17 cellular contexts compared by ENCODE assay signal in genomic region chr21:33802458-33802857, GRCh38.
DNase-seq lines count a peak whose midpoint lies in the region; TF ChIP-seq lines count a peak whose summit lies in the region.
"Had no signal": no experiment of that assay in that cellular context is flagged by ENCODE, and none has a peak within 500 bp of the region (broad histone marks: within the 10 kb centered on the region; RNA-seq: fewer than 3 reads in every experiment).

No MANE protein-coding gene starts in this region.

- 55 to 65% methylated on average over 4 of the region's 4 CpGs for WGBS in transverse colon (ENCODE audit: low coverage in 1 of 2), 2 donors

- H3K9me3 ChIP-seq in neural progenitor cell (ENCODE audit: low read depth) (no peaks in the 10 kb centered on the region), transverse colon (no peaks in the 10 kb centered on the region), A673 (ENCODE audit: low read depth, low read length, poor library complexity, severe bottlenecking) (no peaks in the 10 kb centered on the region)
- no peaks in the 10 kb centered on the region for H3K9me3 ChIP-seq in CD4-positive, alpha-beta memory T cell (ENCODE audit: control insufficient read depth in 1 of 2, low read length in 2 of 2)

- H3K36me3 ChIP-seq in neural progenitor cell (peaks cover 9% of the 10 kb centered on the region), transverse colon (peaks cover 0 to 4% (median 1%) of the 10 kb centered on the region in 4 donors), A673 (ENCODE audit: insufficient read depth, low read length, poor library complexity, severe bottlenecking) (no peaks in the 10 kb centered on the region)
- H3K36me3 ChIP-seq in CD4-positive, alpha-beta memory T cell (ENCODE audit: insufficient read depth, low read length), result no peaks in the 10 kb centered on the region

- H3K27me3 Mint-ChIP-seq in neural progenitor cell (ENCODE audit: insufficient read depth, low read depth), result no peaks in the 10 kb centered on the region
- H3K27me3 Mint-ChIP-seq in CD4-positive, alpha-beta memory T cell, result no peaks in the 10 kb centered on the region
- H3K27me3 Mint-ChIP-seq: activated naive CD8-positive, alpha-beta T cell treated with anti-CD3 and anti-CD28 coated beads for 36 hours had no signal

- peaks cover 27% of the 10 kb centered on the region for H4K20me1 ChIP-seq in neural progenitor cell (ENCODE audit: low read depth)

- no TSS peak for BruUV-seq in A673 (replicated peaks; lab: Mats Ljungman, UMichigan)

- CTCF ChIA-PET in A673 (lab: Charles Lee), result no interaction called here
- CTCF ChIA-PET in CD4-positive, alpha-beta memory T cell (lab: Charles Lee; ENCODE audit: partially characterized antibody), result no interaction called here

- intact Hi-C loops in transverse colon (cut with DNase I; ENCODE audit: low total_unique reads), result no loop called here
- intact Hi-C loops in A673 (cut with micrococcal nuclease; ENCODE audit: unreplicated experiment), result no loop called here
- intact Hi-C loops in CD4-positive, alpha-beta memory T cell (cut with micrococcal nuclease), result no loop called here

- POLR2A ChIA-PET in A673 (lab: Charles Lee; ENCODE audit: low non-redundant PET), result no interaction called here
- POLR2A ChIA-PET in CD4-positive, alpha-beta memory T cell (lab: Charles Lee; ENCODE audit: partially characterized antibody), result no interaction called here

- no peak overlapping the region for H3K9ac ChIP-seq in neural progenitor cell
- H3K9ac ChIP-seq: parathyroid adenoma had no signal

- H3K4me1 ChIP-seq in neural progenitor cell (peaks cover 36% of the 10 kb centered on the region), transverse colon (peaks cover 0 to 3% (median 2%) of the 10 kb centered on the region in 4 donors), A673 (ENCODE audit: insufficient read depth, low read length, poor library complexity, severe bottlenecking) (peaks cover 10% of the 10 kb centered on the region)
- no peaks in the 10 kb centered on the region for H3K4me1 ChIP-seq in CD4-positive, alpha-beta memory T cell (ENCODE audit: insufficient read depth, low read length)
- H3K4me1 ChIP-seq: parathyroid adenoma had no signal

- TF ChIP-seq CTCF in fibroblast of the aortic adventitia (IDR thresholded peaks at IDR 0.05; ENCODE audit: insufficient read depth, low read length), result no peak
- no peak for TF ChIP-seq CTCF in neural progenitor cell (IDR thresholded peaks at IDR 0.05)
- no peak for TF ChIP-seq CTCF in transverse colon (IDR thresholded peaks at IDR 0.05)
- TF ChIP-seq CTCF in A673 (conservative IDR thresholded peaks at IDR 0.05; ENCODE audit: low read depth, low read length), result no peak

- TF ChIP-seq POLR2A in transverse colon (IDR thresholded peaks at IDR 0.05), result no peak

- peaks cover 20% of the 10 kb centered on the region for H3K4me1 Mint-ChIP-seq in neural progenitor cell
- H3K4me1 Mint-ChIP-seq in CD4-positive, alpha-beta memory T cell, result no peaks in the 10 kb centered on the region
- H3K4me1 Mint-ChIP-seq: activated naive CD8-positive, alpha-beta T cell treated with anti-CD3 and anti-CD28 coated beads for 36 hours had no signal

- H3K27ac ChIP-seq in neural progenitor cell (no peak overlapping the region), transverse colon (peak overlapping the region in 3 of 4 donors; percentile 17 to 50 (median 31)), A673 (ENCODE audit: low read depth, low read length, poor library complexity, severe bottlenecking) (no peak overlapping the region)
- no peak overlapping the region for H3K27ac ChIP-seq in CD4-positive, alpha-beta memory T cell (ENCODE audit: low read depth, low read length)
- H3K27ac ChIP-seq: C4-2B, parathyroid adenoma had no signal

- no peak overlapping the region for H3K4me3 ChIP-seq in fibroblast of the aortic adventitia (ENCODE audit: low read depth, low read length)
- no peak overlapping the region for H3K4me3 ChIP-seq in neural progenitor cell
- no peak overlapping the region for H3K4me3 ChIP-seq in transverse colon
- no peak overlapping the region for H3K4me3 ChIP-seq in A673 (ENCODE audit: low read depth, low read length, poor library complexity, severe bottlenecking)
- H3K4me3 ChIP-seq in CD4-positive, alpha-beta memory T cell (ENCODE audit: low read length in 2 of 2), result no peak overlapping the region

- no peak overlapping the region for H3K27ac Mint-ChIP-seq in neural progenitor cell
- no peak overlapping the region for H3K27ac Mint-ChIP-seq in CD4-positive, alpha-beta memory T cell
- H3K27ac Mint-ChIP-seq: activated naive CD8-positive, alpha-beta T cell treated with anti-CD3 and anti-CD28 coated beads for 36 hours had no signal

- no peak overlapping the region for H2AFZ ChIP-seq in neural progenitor cell (replicated peaks)
- H2AFZ ChIP-seq: parathyroid adenoma had no signal

- H3K4me3 Mint-ChIP-seq in neural progenitor cell, result no peak overlapping the region
- H3K4me3 Mint-ChIP-seq in CD4-positive, alpha-beta memory T cell, result no peak overlapping the region
- H3K4me3 Mint-ChIP-seq: activated naive CD8-positive, alpha-beta T cell treated with anti-CD3 and anti-CD28 coated beads for 36 hours had no signal

- DNase-seq in DMS79 treated with DMSO at 0.1 percent for 48 hours (lab: John Stamatoyannopoulos, UW) (peak; percentile 17), DMS79 (lab: John Stamatoyannopoulos, UW) (no peak), fibroblast of the aortic adventitia (ENCODE audit: low read depth) (peak; percentile 30), neural progenitor cell (ENCODE audit: low spot score) (no peak), transverse colon (no peak), A673 (ENCODE audit: low spot score) (no peak)
- no peak for DNase-seq in stimulated activated CD4-positive, alpha-beta T cell treated with anti-CD3 and anti-CD28 coated beads, Interleukin-1b, Interleukin-23, amount 100 ng/mL, for 48 hours
- no peak for DNase-seq in CD4-positive, alpha-beta memory T cell
- DNase-seq: 8988T; activated CD4-positive, alpha-beta T cell treated with anti-CD3 and anti-CD28 coated beads, Interleukin-2, amount 50 U/mL, for 4 hours; activated naive CD8-positive, alpha-beta T cell treated with anti-CD3 and anti-CD28 coated beads for 36 hours; activated T-cell treated with anti-CD3 and anti-CD28 coated beads, Interleukin-2, amount 50 U/mL, for 48 hours; cerebellar nuclear complex; NCI-H1092; substantia nigra had no signal

- no peak for TF ChIP-seq EP300 in transverse colon (IDR thresholded peaks at IDR 0.05; ENCODE audit: low read depth)

- H3F3A ChIP-seq in neural progenitor cell (ENCODE audit: low read depth), result peaks cover 48% of the 10 kb centered on the region

- H3K27me3 ChIP-seq in neural progenitor cell (no peaks in the 10 kb centered on the region), transverse colon (no peaks in the 10 kb centered on the region), A673 (replicated peaks; ENCODE audit: insufficient read depth, low read depth, low read length, poor library complexity) (no peaks in the 10 kb centered on the region)
- no peaks in the 10 kb centered on the region for H3K27me3 ChIP-seq in CD4-positive, alpha-beta memory T cell (ENCODE audit: insufficient read depth, low read length)

- no peaks in the 10 kb centered on the region for H3K79me2 ChIP-seq in neural progenitor cell (ENCODE audit: low read depth)
- H3K79me2 ChIP-seq: parathyroid adenoma had no signal

- H3K9me3 Mint-ChIP-seq in neural progenitor cell, result no peaks in the 10 kb centered on the region
- H3K9me3 Mint-ChIP-seq in CD4-positive, alpha-beta memory T cell, result no peaks in the 10 kb centered on the region
- H3K9me3 Mint-ChIP-seq: activated naive CD8-positive, alpha-beta T cell treated with anti-CD3 and anti-CD28 coated beads for 36 hours had no signal

- H3K4me2 ChIP-seq in neural progenitor cell, result peak overlapping the region; percentile 40

- in situ Hi-C loops in transverse colon (cut with MboI; ENCODE audit: low pct_ligation_motif_present in 1 of 4, low pct_unique_long_range_greater_than_20kb in 1 of 4, low sequenced_read_pairs in 3 of 4), result no loop called here

- H3K36me3 Mint-ChIP-seq in neural progenitor cell, result peaks cover 34% of the 10 kb centered on the region
- H3K36me3 Mint-ChIP-seq in CD4-positive, alpha-beta memory T cell, result peaks cover 0 to 6% of the 10 kb centered on the region in 2 donors
- H3K36me3 Mint-ChIP-seq: activated naive CD8-positive, alpha-beta T cell treated with anti-CD3 and anti-CD28 coated beads for 36 hours had no signal

Comparison
In these comparisons a context has a peak if more than half of its experiments do, and no peak if none do; other contexts are left out.
1. DNase-seq: peak in DMS79 treated with DMSO at 0.1 percent for 48 hours (single experiment) and fibroblast of the aortic adventitia (single experiment); none in DMS79 (single experiment), neural progenitor cell (single experiment), transverse colon (single experiment), A673 (single experiment), stimulated activated CD4-positive, alpha-beta T cell treated with anti-CD3 and anti-CD28 coated beads, Interleukin-1b, Interleukin-23, amount 100 ng/mL, for 48 hours (single experiment) and CD4-positive, alpha-beta memory T cell (0 of 5).
2. H3K27ac ChIP-seq: peak in transverse colon (3 of 4); none in neural progenitor cell (single experiment), A673 (single experiment) and CD4-positive, alpha-beta memory T cell (single experiment).